ENCODE assay signal across 12 cellular contexts in the genomic region with DNA sequence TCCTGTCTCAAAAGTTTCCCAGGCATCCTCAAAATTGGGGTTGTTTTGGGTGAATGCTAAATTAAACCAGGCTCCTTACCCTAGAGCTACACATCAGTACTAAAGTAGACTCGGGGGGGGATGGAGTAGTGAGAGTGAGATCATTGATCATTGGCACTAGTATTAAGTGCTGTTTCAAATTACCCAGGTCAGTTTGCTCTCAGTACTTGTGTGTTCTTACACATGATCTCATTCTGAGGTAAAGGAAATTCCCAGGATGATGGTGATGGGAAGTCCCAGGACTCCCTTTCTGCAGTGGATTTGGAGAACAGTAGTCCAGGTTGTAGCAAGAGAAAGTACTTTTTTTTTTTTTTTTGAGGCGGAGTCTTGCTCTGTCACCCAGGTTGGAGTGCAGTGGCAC. TPM values are rescaled to one million over a fixed set of nuclear protein-coding genes. Genes with fewer than 3 reads are reported as not detected.
A peak's percentile ranks its signal among the peaks of the same experiment; 100 is the strongest.
DNase-seq lines count a peak whose midpoint lies in the region; ATAC-seq lines count a peak whose summit lies in the region.
"Had no signal": no experiment of that assay in that cellular context is flagged by ENCODE, and none has a peak within 500 bp of the region (broad histone marks: within the 10 kb centered on the region; RNA-seq: fewer than 3 reads in every experiment).

No MANE protein-coding gene starts in this region.

- no peak for DNase-seq in activated T-cell treated with anti-CD3 and anti-CD28 coated beads, Interleukin-2, amount 50 U/mL, for 4 hours
- no peak for DNase-seq in activated T-cell treated with anti-CD3 and anti-CD28 coated beads, Interleukin-2, amount 50 U/mL, for 1 hour
- DNase-seq in dermis blood vessel endothelial cell, result peak; percentile 23
- DNase-seq in stimulated activated naive CD8-positive, alpha-beta T cell treated with anti-CD3 and anti-CD28 coated beads, Interleukin-15, Interleukin-2, amounts not matched to agents 100 U/mL and 50 U/mL, for 24 hours, result no peak
- no peak for DNase-seq in cerebellar nuclear complex (lab: John Stamatoyannopoulos, UW)
- DNase-seq in stimulated activated CD4-positive, alpha-beta T cell treated with anti-CD3 and anti-CD28 coated beads, Interleukin-4, amount 100 ng/mL, for 4 hours, result no peak
- DNase-seq: activated CD4-positive, alpha-beta T cell treated with anti-CD3 and anti-CD28 coated beads for 48 hours; activated naive CD4-positive, alpha-beta T cell treated with anti-CD3 and anti-CD28 coated beads for 36 hours; immature natural killer cell; NCI-H2171; psoas muscle; uterus had no signal

- no peak overlapping the region for H3K4me3 Mint-ChIP-seq in activated T-cell treated with anti-CD3 and anti-CD28 coated beads, Interleukin-2, amount 50 U/mL, for 4 hours
- H3K4me3 Mint-ChIP-seq: activated naive CD4-positive, alpha-beta T cell treated with anti-CD3 and anti-CD28 coated beads for 36 hours; immature natural killer cell had no signal

- H3K4me1 Mint-ChIP-seq in activated T-cell treated with anti-CD3 and anti-CD28 coated beads, Interleukin-2, amount 50 U/mL, for 4 hours (ENCODE audit: low read depth), result peaks cover 51% of the 10 kb centered on the region

- peaks cover 38% of the 10 kb centered on the region for H3K36me3 Mint-ChIP-seq in activated T-cell treated with anti-CD3 and anti-CD28 coated beads, Interleukin-2, amount 50 U/mL, for 4 hours (ENCODE audit: insufficient read depth)

- H3K27me3 Mint-ChIP-seq in activated T-cell treated with anti-CD3 and anti-CD28 coated beads, Interleukin-2, amount 50 U/mL, for 4 hours (ENCODE audit: low read depth), result no peaks in the 10 kb centered on the region

- no peaks in the 10 kb centered on the region for H3K9me3 Mint-ChIP-seq in activated T-cell treated with anti-CD3 and anti-CD28 coated beads, Interleukin-2, amount 50 U/mL, for 4 hours
- H3K9me3 Mint-ChIP-seq: activated naive CD4-positive, alpha-beta T cell treated with anti-CD3 and anti-CD28 coated beads for 36 hours; immature natural killer cell had no signal

- peak; percentile 9 to 34 for ATAC-seq in activated T-cell treated with anti-CD3 and anti-CD28 coated beads, Interleukin-2, amount 50 U/mL, for 4 hours
- peak; percentile 31 for ATAC-seq in stimulated activated naive CD8-positive, alpha-beta T cell treated with anti-CD3 and anti-CD28 coated beads, Interleukin-15, Interleukin-2, amounts not matched to agents 100 U/mL and 50 U/mL, for 24 hours
- ATAC-seq: psoas muscle had no signal

RNA-seq across cellular contexts. Expression of gene RBM4, which starts 12.5 kb away (rescaled TPM):
- total RNA-seq in activated T-cell treated with anti-CD3 and anti-CD28 coated beads, Interleukin-2, amount 50 U/mL, for 4 hours, result 100 to 1,000 TPM; 135 to 150 (median 138) TPM
- 125 and 157 TPM in 2 replicates for total RNA-seq in dermis blood vessel endothelial cell

RNA-seq across cellular contexts. Expression of gene RBM4B, which starts 26.7 kb away (rescaled TPM):
- total RNA-seq in activated T-cell treated with anti-CD3 and anti-CD28 coated beads, Interleukin-2, amount 50 U/mL, for 4 hours, result 10 to 100 TPM in 2 of 3 donors, 1 to 10 TPM in 1; 9.0 to 14.9 (median 12.5) TPM
- total RNA-seq in dermis blood vessel endothelial cell, result 24.2 and 28.4 TPM in 2 replicates

RNA-seq across cellular contexts. Expression of gene RBM14, which starts 34.6 kb away (rescaled TPM):
- 100 to 1,000 TPM; 201 to 223 (median 206) TPM for total RNA-seq in activated T-cell treated with anti-CD3 and anti-CD28 coated beads, Interleukin-2, amount 50 U/mL, for 4 hours
- total RNA-seq in dermis blood vessel endothelial cell, result 29.3 and 44.7 TPM in 2 replicates

RNA-seq across cellular contexts. Expression of gene CCS, which starts 58.0 kb away (rescaled TPM):
- 10 to 100 TPM; 24.5 to 25.3 (median 25.1) TPM for total RNA-seq in activated T-cell treated with anti-CD3 and anti-CD28 coated beads, Interleukin-2, amount 50 U/mL, for 4 hours
- 27.2 and 33.5 TPM in 2 replicates for total RNA-seq in dermis blood vessel endothelial cell

RNA-seq across cellular contexts. Expression of gene CCDC87, which starts 58.1 kb away (rescaled TPM):
- total RNA-seq in activated T-cell treated with anti-CD3 and anti-CD28 coated beads, Interleukin-2, amount 50 U/mL, for 4 hours, result under 1 TPM; 0.08 to 0.16 (median 0.13) TPM
- total RNA-seq in dermis blood vessel endothelial cell, result 0.17 and 0.28 TPM in 2 replicates
